Comparison of ENCODE assay signal across 28 cellular contexts in the genomic region with DNA sequence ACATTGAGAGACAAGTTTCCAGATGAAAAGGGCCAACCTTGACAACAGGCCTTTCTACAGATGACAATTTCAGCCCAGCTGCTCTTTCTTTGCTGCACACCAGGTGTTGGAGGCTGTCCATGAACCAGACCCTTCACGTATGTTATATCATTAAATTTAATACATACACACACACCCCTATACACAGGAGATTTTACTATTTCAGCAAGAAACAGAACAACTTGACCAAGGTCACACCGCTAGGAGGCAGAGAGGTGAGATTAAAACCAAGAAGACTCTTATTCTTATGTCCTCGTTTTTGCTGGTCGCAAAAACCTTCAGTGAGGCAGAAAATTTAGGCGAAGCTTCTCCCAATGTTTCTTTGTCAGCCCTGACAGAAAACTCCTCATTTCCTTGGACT.
"Had no signal": no experiment of that assay in that cellular context is flagged by ENCODE, and none has a peak within 500 bp of the region (broad histone marks: within the 10 kb centered on the region; RNA-seq: fewer than 3 reads in every experiment).

No MANE protein-coding gene starts in this region.

- FAIRE-seq: colon, endometrium, endothelial cell of umbilical vein, frontal cortex had no signal

- H3K4me1 ChIP-seq: colonic mucosa, esophagus muscularis mucosa, esophagus squamous epithelium, foreskin keratinocyte, gastrocnemius medialis, gastroesophageal sphincter, heart left ventricle, heart right ventricle had no signal

- H3K79me2 ChIP-seq: hepatocyte had no signal

- H3K27me3 ChIP-seq: colonic mucosa, esophagus muscularis mucosa, esophagus squamous epithelium, foreskin keratinocyte, gastrocnemius medialis, gastroesophageal sphincter, hepatocyte had no signal

- DNase-seq: colonic mucosa; cortex of kidney; dermis blood vessel endothelial cell; dorsolateral prefrontal cortex; effector CD4-positive, alpha-beta T cell; effector CD8-positive, alpha-beta T cell; effector memory CD4-positive, alpha-beta T cell; effector memory CD8-positive, alpha-beta T cell; endodermal cell; erythroblast; esophagus squamous epithelium; foreskin fibroblast; foreskin keratinocyte; foreskin melanocyte; gastrocnemius medialis; glutamatergic neuron; head of caudate nucleus; heart left ventricle; heart right ventricle had no signal

- H2AFZ ChIP-seq: hepatocyte had no signal

- H3K9me3 ChIP-seq: colonic mucosa, esophagus muscularis mucosa, esophagus squamous epithelium, gastrocnemius medialis, gastroesophageal sphincter, heart left ventricle, heart right ventricle had no signal

- H3K27ac ChIP-seq: colonic mucosa, coronary artery, dorsolateral prefrontal cortex, epithelial cell of prostate, esophagus muscularis mucosa, esophagus squamous epithelium, foreskin keratinocyte, gastrocnemius medialis, gastroesophageal sphincter, heart left ventricle, heart right ventricle, hepatocyte had no signal

- H3K4me3 ChIP-seq: colonic mucosa, coronary artery, dorsolateral prefrontal cortex, esophagus muscularis mucosa, esophagus squamous epithelium, gastrocnemius medialis, gastroesophageal sphincter, heart left ventricle, heart right ventricle, hepatocyte had no signal

- H3K36me3 ChIP-seq: colonic mucosa, esophagus muscularis mucosa, esophagus squamous epithelium, gastrocnemius medialis, gastroesophageal sphincter, heart left ventricle, heart right ventricle had no signal

- H3K4me2 ChIP-seq: hepatocyte had no signal
